27 cellular contexts compared by ENCODE assay signal in genomic region chr9:69731348-69731747, GRCh38.
"Had no signal": no experiment of that assay in that cellular context is flagged by ENCODE, and none has a peak within 500 bp of the region (broad histone marks: within the 10 kb centered on the region; RNA-seq: fewer than 3 reads in every experiment).

No MANE protein-coding gene starts in this region.

- H3K9me3 ChIP-seq: adrenal gland, body of pancreas, breast epithelium, MG63, SJCRH30 had no signal

- H3K4me3 ChIP-seq: adrenal gland, body of pancreas, breast epithelium, MG63, SJCRH30, SK-N-MC had no signal

- H3K27me3 Mint-ChIP-seq: activated naive CD4-positive, alpha-beta T cell treated with anti-CD3 and anti-CD28 coated beads, Interleukin-2, amount 10 ng/mL, durations not matched to agents 7 days and 5 days; activated naive CD8-positive, alpha-beta T cell treated with anti-CD3 and anti-CD28 coated beads, Interleukin-2, amount 10 ng/mL, durations not matched to agents 7 days and 5 days had no signal

- H3K27ac Mint-ChIP-seq: activated CD8-positive, alpha-beta T cell treated with anti-CD3 and anti-CD28 coated beads, Interleukin-2, amount 10 ng/mL, durations not matched to agents 7 days and 5 days; activated naive CD4-positive, alpha-beta T cell treated with anti-CD3 and anti-CD28 coated beads, Interleukin-2, amount 10 ng/mL, durations not matched to agents 7 days and 5 days; activated naive CD8-positive, alpha-beta T cell treated with anti-CD3 and anti-CD28 coated beads, Interleukin-2, amount 10 ng/mL, durations not matched to agents 7 days and 5 days had no signal

- H3K4me1 ChIP-seq: adrenal gland, body of pancreas, breast epithelium, SJCRH30 had no signal

- H3K4me3 Mint-ChIP-seq: activated CD8-positive, alpha-beta T cell treated with anti-CD3 and anti-CD28 coated beads, Interleukin-2, amount 10 ng/mL, durations not matched to agents 7 days and 5 days; activated naive CD4-positive, alpha-beta T cell treated with anti-CD3 and anti-CD28 coated beads, Interleukin-2, amount 10 ng/mL, durations not matched to agents 7 days and 5 days; activated naive CD8-positive, alpha-beta T cell treated with anti-CD3 and anti-CD28 coated beads, Interleukin-2, amount 10 ng/mL, durations not matched to agents 7 days and 5 days had no signal

- DNase-seq: activated CD4-positive, alpha-beta T cell treated with anti-CD3 and anti-CD28 coated beads for 1 hour; activated CD4-positive, alpha-beta T cell treated with anti-CD3 and anti-CD28 coated beads, Interleukin-2, amount 50 U/mL, for 1 hour; activated CD4-positive, CD25-positive, alpha-beta regulatory T cell; activated CD8-positive, alpha-beta T cell treated with anti-CD3 and anti-CD28 coated beads, Interleukin-2, amount 10 ng/mL, durations not matched to agents 7 days and 5 days; activated gamma-delta T cell treated with Interleukin-2 at 50 U/mL for 16 hours; activated naive CD4-positive, alpha-beta T cell treated with anti-CD3 and anti-CD28 coated beads, Interleukin-2, amount 10 ng/mL, durations not matched to agents 7 days and 5 days; activated naive CD8-positive, alpha-beta T cell treated with anti-CD3 and anti-CD28 coated beads, Interleukin-2, amount 10 ng/mL, durations not matched to agents 7 days and 5 days; activated T-cell treated with anti-CD3 and anti-CD28 coated beads, Interleukin-2, amount 50 U/mL, for 48 hours; adrenal gland; body of pancreas; Kasumi-1; KG1; MG63; NCI-H1048; NCI-H1105 treated with DMSO at 0.1 percent for 48 hours; NCI-H1436 treated with DMSO at 0.1 percent for 48 hours; NCI-H1694 treated with DMSO at 0.1 percent for 48 hours; NCI-H2029; NCI-H345; NCI-H524 treated with DMSO at 0.1 percent for 48 hours; SHP77; SJCRH30; T1000; WERI-Rb-1 had no signal

- H3K36me3 ChIP-seq: breast epithelium, MG63 had no signal

- H3K27ac ChIP-seq: adrenal gland, body of pancreas, breast epithelium, SJCRH30, SK-N-MC, WERI-Rb-1 had no signal

- H3K27me3 ChIP-seq: adrenal gland, body of pancreas, breast epithelium, MG63, SJCRH30 had no signal

- H3K9me3 Mint-ChIP-seq: activated naive CD4-positive, alpha-beta T cell treated with anti-CD3 and anti-CD28 coated beads, Interleukin-2, amount 10 ng/mL, durations not matched to agents 7 days and 5 days; activated naive CD8-positive, alpha-beta T cell treated with anti-CD3 and anti-CD28 coated beads, Interleukin-2, amount 10 ng/mL, durations not matched to agents 7 days and 5 days had no signal

- ATAC-seq: activated CD8-positive, alpha-beta T cell treated with anti-CD3 and anti-CD28 coated beads, Interleukin-2, amount 10 ng/mL, durations not matched to agents 7 days and 5 days; body of pancreas; Panc1 had no signal

- H3K4me1 Mint-ChIP-seq: activated naive CD4-positive, alpha-beta T cell treated with anti-CD3 and anti-CD28 coated beads, Interleukin-2, amount 10 ng/mL, durations not matched to agents 7 days and 5 days had no signal
